In genomic region chr15:77070500-77071337, GRCh38 we compare ENCODE assay signal across 1 cellular context.
TF ChIP-seq lines count a peak whose summit lies in the region.

Gene TSPAN3 (minus strand): TSS chr15:77071109. CDS start chr15:77070954, 155 bp downstream.

TF ChIP-seq in K562, 482 proteins besides CTCF, POLR2A, EP300 and RAD21 (continued from another document and continues in another):
- TF ChIP-seq ZNF592 (IDR thresholded peaks at IDR 0.05) (0 out of 2 replicates have a peak, but pooled peaks have one; percentile 10), YY1 (IDR thresholded peaks at IDR 0.05; ENCODE audit: borderline replicate concordance in 1 of 3, control insufficient read depth in 1 of 3, extremely low read depth in 1 of 3, insufficient read depth in 3 of 3, insufficient read length in 1 of 3, insufficient replicate concordance in 2 of 3, low read depth in 1 of 3, low read length in 2 of 3) (peak; percentile 20 to 87 (median 79)), RFX5 (IDR thresholded peaks at IDR 0.05; ENCODE audit: low read depth, low read length) (0 out of 2 replicates have a peak, but pooled peaks have one; percentile 32), TBP (optimal IDR thresholded peaks at IDR 0.05; ENCODE audit: low read depth, low read length) (peak; percentile 52), CHD1 (IDR thresholded peaks at IDR 0.05; ENCODE audit: low read length) (peak; percentile 31), MGA (IDR thresholded peaks at IDR 0.05) (peak; percentile 43; the same call in 1 of the 2 replicates), ZFP91 (CRISPR knock-in tag; IDR thresholded peaks at IDR 0.05) (peak; percentile 98), GATAD2B (IDR thresholded peaks at IDR 0.05; ENCODE audit: borderline replicate concordance) (peak; percentile 64; the same call in 1 of the 2 replicates), CREM (IDR thresholded peaks at IDR 0.05; ENCODE audit: low read depth) (peak; percentile 53), MAFF (IDR thresholded peaks at IDR 0.05; ENCODE audit: low read length) (no peak), FIP1L1 (IDR thresholded peaks at IDR 0.05; ENCODE audit: low read depth, low read length, poor library complexity, severe bottlenecking) (peak; percentile 59), SMAD4 (CRISPR knock-in tag; conservative IDR thresholded peaks at IDR 0.05) (peak; percentile 91), ETV5 (CRISPR knock-in tag; IDR thresholded peaks at IDR 0.05; ENCODE audit: low read depth) (peak; percentile 62; the same call in 1 of the 2 replicates), NR2C2 (CRISPR knock-in tag; IDR thresholded peaks at IDR 0.05) (no peak), NR2C2 (tag; IDR thresholded peaks at IDR 0.05) (peak; percentile 48; the same call in 1 of the 2 replicates), LARP7 (IDR thresholded peaks at IDR 0.05) (no peak), BRD4 (IDR thresholded peaks at IDR 0.05) (no peak), SRF (CRISPR knock-in tag; IDR thresholded peaks at IDR 0.05) (no peak), NEUROD1 (IDR thresholded peaks at IDR 0.05; ENCODE audit: borderline replicate concordance, low read depth, low read length, partially characterized antibody) (peak; percentile 89), PHF8 (IDR thresholded peaks at IDR 0.05; ENCODE audit: borderline replicate concordance, low read length) (peak; percentile 92; the same call in 1 of the 2 replicates), GMEB1 (CRISPR knock-in tag; IDR thresholded peaks at IDR 0.05) (0 out of 2 replicates have a peak, but pooled peaks have one; percentile 23), ZBTB7A (IDR thresholded peaks at IDR 0.05; ENCODE audit: borderline replicate concordance, control insufficient read depth, low read depth, low read length) (peak; percentile 33; the same call in 1 of the 2 replicates), ZNF740 (CRISPR knock-in tag; IDR thresholded peaks at IDR 0.05) (peak; percentile 75; the same call in 1 of the 2 replicates), ZNF740 (tag; IDR thresholded peaks at IDR 0.05) (peak in 1 of 2 experiments; percentile 84; a peak in 2 of 4 replicates), HCFC1 (IDR thresholded peaks at IDR 0.05; ENCODE audit: low read depth, low read length) (peak; percentile 23; the same call in 1 of the 2 replicates), STAT5B (CRISPR knock-in tag; IDR thresholded peaks at IDR 0.05) (no peak), TAL1 (IDR thresholded peaks at IDR 0.05) (no peak), HNRNPLL (IDR thresholded peaks at IDR 0.05; ENCODE audit: low read depth, low read length, poor library complexity, severe bottlenecking) (peak; percentile 28), ZNF354B (CRISPR knock-in tag; IDR thresholded peaks at IDR 0.05) (no peak), KDM5B (IDR thresholded peaks at IDR 0.05; ENCODE audit: insufficient replicate concordance, low read depth, low read length) (peak; percentile 63), ATF6 (CRISPR knock-in tag; IDR thresholded peaks at IDR 0.05) (0 out of 2 replicates have a peak, but pooled peaks have one; percentile 28), USF2 (CRISPR knock-in tag; IDR thresholded peaks at IDR 0.05) (peak; percentile 15; the same call in 1 of the 2 replicates), FOXP1 (CRISPR knock-in tag; IDR thresholded peaks at IDR 0.05) (peak; percentile 76), PHF20 (IDR thresholded peaks at IDR 0.05; ENCODE audit: partially characterized antibody) (peak; percentile 10)
